In the genomic region with DNA sequence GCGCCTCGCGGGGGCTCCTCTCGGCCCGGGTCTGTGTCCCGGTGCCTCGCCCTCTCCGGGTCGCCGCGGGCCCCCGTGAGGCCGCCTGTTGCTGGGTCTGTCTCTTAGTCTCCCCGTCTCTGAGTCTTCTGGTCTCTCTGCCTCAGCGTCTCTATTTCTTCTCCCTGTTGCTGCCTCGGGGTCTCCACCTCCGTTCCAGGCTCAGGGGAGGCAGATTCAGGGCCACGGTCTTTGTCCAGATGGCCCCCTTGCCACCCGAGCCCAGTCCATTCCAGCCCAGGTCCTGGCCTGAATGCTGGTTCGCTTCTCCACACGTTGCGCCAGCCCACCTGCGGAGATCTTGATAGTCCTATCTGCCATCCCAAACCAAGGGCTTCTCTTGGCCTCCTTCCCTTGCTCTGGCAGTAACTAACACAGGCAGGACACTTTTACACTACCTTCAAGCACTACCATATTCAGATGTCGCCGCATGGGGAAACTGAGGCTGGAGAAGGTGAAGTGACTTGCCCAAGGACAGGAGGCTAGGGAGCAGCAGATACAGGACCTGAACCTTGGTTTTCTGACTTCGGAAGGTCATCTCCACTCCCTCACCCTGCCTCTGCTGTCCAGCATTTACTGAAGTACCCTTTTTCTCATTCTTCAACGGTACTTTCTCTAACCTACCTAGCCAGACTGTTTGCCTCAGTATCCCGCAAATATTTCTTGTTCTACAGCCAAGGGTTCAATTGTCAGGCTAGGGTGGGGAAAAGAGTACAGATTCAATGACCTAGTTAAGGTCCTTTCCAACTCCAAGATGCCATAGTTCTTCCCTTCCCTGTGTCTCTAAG, we compare ENCODE assay signal across 1 cellular context.
TF ChIP-seq lines count a peak whose summit lies in the region.

No MANE protein-coding gene starts in this region.

TF ChIP-seq in HepG2, 621 proteins besides CTCF, POLR2A, EP300 and RAD21:
- TF ChIP-seq ZNF263 (CRISPR knock-in tag; IDR thresholded peaks at IDR 0.05) (no peak), GABPB1 (CRISPR knock-in tag; IDR thresholded peaks at IDR 0.05) (0 out of 2 replicates have a peak, but pooled peaks have one; percentile 8), GATA4 (IDR thresholded peaks at IDR 0.05; ENCODE audit: borderline replicate concordance, low read depth) (no peak), ZNF761 (CRISPR knock-in tag; conservative IDR thresholded peaks at IDR 0.05) (no peak)
